ENCODE assay signal across 16 cellular contexts in genomic region chr1:7550261-7550850, GRCh38.
A peak's percentile ranks its signal among the peaks of the same experiment; 100 is the strongest.
DNase-seq lines count a peak whose midpoint lies in the region; ATAC-seq and TF ChIP-seq lines count a peak whose summit lies in the region.
"Had no signal": no experiment of that assay in that cellular context is flagged by ENCODE, and none has a peak within 500 bp of the region (broad histone marks: within the 10 kb centered on the region; RNA-seq: fewer than 3 reads in every experiment).

No MANE protein-coding gene starts in this region.

- no peak for ATAC-seq in stimulated activated naive CD8-positive, alpha-beta T cell treated with anti-CD3 and anti-CD28 coated beads, Interleukin-15, Interleukin-2, amounts not matched to agents 100 U/mL and 50 U/mL, for 24 hours
- ATAC-seq in activated naive CD8-positive, alpha-beta T cell treated with anti-CD3 and anti-CD28 coated beads, Interleukin-2, amount 50 U/mL, for 24 hours: no peak
- ATAC-seq in GM18520 (IDR thresholded peaks at IDR 0.05; ENCODE audit: unreplicated experiment): no peak
- ATAC-seq: pancreas had no signal

- H2BK120ac ChIP-seq in mesenchymal stem cell (ENCODE audit: low read depth, low read length): no peak overlapping the region

- no peak overlapping the region for H3K23ac ChIP-seq in mesenchymal stem cell (ENCODE audit: low read length in 2 of 2)

- H3K9me3 ChIP-seq in mesenchymal stem cell (ENCODE audit: control insufficient read depth, low read length) (peaks cover 5% of the 10 kb centered on the region), tibial artery (peaks cover 0 to 7% (median 5%) of the 10 kb centered on the region in 3 donors)
- H3K9me3 ChIP-seq: BE2C, pancreas, thoracic aorta had no signal

- peak overlapping the region; percentile 48 for H4K91ac ChIP-seq in mesenchymal stem cell (ENCODE audit: low read length)

- intact Hi-C loops in tibial artery (cut with DNase I; ENCODE audit: low total_unique reads): no loop called here

- H3K27ac Mint-ChIP-seq in stimulated activated naive CD8-positive, alpha-beta T cell treated with anti-CD3 and anti-CD28 coated beads, Interleukin-15, Interleukin-2, amounts not matched to agents 100 ng/mL and 50 ng/mL, for 24 hours: peak overlapping the region; percentile 99
- peak overlapping the region; percentile 97 for H3K27ac Mint-ChIP-seq in activated naive CD8-positive, alpha-beta T cell treated with anti-CD3 and anti-CD28 coated beads, Interleukin-2, amount 50 U/mL, for 24 hours
- H3K27ac Mint-ChIP-seq: memory B cell had no signal

- H2BK5ac ChIP-seq in mesenchymal stem cell (ENCODE audit: low read depth, low read length, poor library complexity, severe bottlenecking): peak overlapping the region; percentile 19

- H3K27me3 Mint-ChIP-seq in stimulated activated naive CD8-positive, alpha-beta T cell treated with anti-CD3 and anti-CD28 coated beads, Interleukin-15, Interleukin-2, amounts not matched to agents 100 ng/mL and 50 ng/mL, for 24 hours: peaks cover 11% of the 10 kb centered on the region
- peaks cover 17% of the 10 kb centered on the region for H3K27me3 Mint-ChIP-seq in activated naive CD8-positive, alpha-beta T cell treated with anti-CD3 and anti-CD28 coated beads, Interleukin-2, amount 50 U/mL, for 24 hours

- H3K79me1 ChIP-seq in mesenchymal stem cell (replicated peaks; ENCODE audit: low read length, poor library complexity, severe bottlenecking): no peaks in the 10 kb centered on the region

- H3K36me3 Mint-ChIP-seq in stimulated activated naive CD8-positive, alpha-beta T cell treated with anti-CD3 and anti-CD28 coated beads, Interleukin-15, Interleukin-2, amounts not matched to agents 100 ng/mL and 50 ng/mL, for 24 hours (ENCODE audit: low read depth): no peaks in the 10 kb centered on the region
- no peaks in the 10 kb centered on the region for H3K36me3 Mint-ChIP-seq in activated naive CD8-positive, alpha-beta T cell treated with anti-CD3 and anti-CD28 coated beads, Interleukin-2, amount 50 U/mL, for 24 hours (ENCODE audit: low read depth)
- H3K36me3 Mint-ChIP-seq: memory B cell had no signal

- H3K27ac ChIP-seq in mesenchymal stem cell (ENCODE audit: low read length, poor library complexity, severe bottlenecking) (peak overlapping the region; percentile 93), tibial artery (no peak overlapping the region)
- H3K27ac ChIP-seq: pancreas had no signal

- no peak overlapping the region for H2BK12ac ChIP-seq in mesenchymal stem cell (ENCODE audit: low read length in 2 of 2)

- no peak overlapping the region for H3K9ac ChIP-seq in mesenchymal stem cell (ENCODE audit: low read length)

- H3K4me2 ChIP-seq in mesenchymal stem cell (ENCODE audit: low read length, poor library complexity, severe bottlenecking): no peak overlapping the region

- H3K4me3 ChIP-seq in mesenchymal stem cell (ENCODE audit: insufficient read depth in 1 of 2, low read depth in 1 of 2, low read length in 2 of 2) (no peak overlapping the region), tibial artery (no peak overlapping the region)
- H3K4me3 ChIP-seq: pancreas, thoracic aorta had no signal

- no peak for DNase-seq in stimulated activated naive CD8-positive, alpha-beta T cell treated with anti-CD3 and anti-CD28 coated beads, Interleukin-15, Interleukin-2, amounts not matched to agents 100 U/mL and 50 U/mL, for 24 hours
- no peak for DNase-seq in activated naive CD8-positive, alpha-beta T cell treated with anti-CD3 and anti-CD28 coated beads, Interleukin-2, amount 50 U/mL, for 24 hours
- DNase-seq in mesenchymal stem cell (no peak), HK-2 (ENCODE audit: unreplicated experiment) (no peak), NCI-H345 (lab: John Stamatoyannopoulos, UW) (no peak), tibial artery (no peak)
- DNase-seq: activated CD8-positive, alpha-beta memory T cell treated with anti-CD3 and anti-CD28 coated beads, Interleukin-2, amount 50 U/mL, for 4 hours; amygdala; BE2C; cortex of kidney; DMS79 had no signal

- H3K4me3 Mint-ChIP-seq in stimulated activated naive CD8-positive, alpha-beta T cell treated with anti-CD3 and anti-CD28 coated beads, Interleukin-15, Interleukin-2, amounts not matched to agents 100 ng/mL and 50 ng/mL, for 24 hours: no peak overlapping the region
- H3K4me3 Mint-ChIP-seq in activated naive CD8-positive, alpha-beta T cell treated with anti-CD3 and anti-CD28 coated beads, Interleukin-2, amount 50 U/mL, for 24 hours: peak overlapping the region; percentile 63
- H3K4me3 Mint-ChIP-seq: memory B cell had no signal

- H3K9me3 Mint-ChIP-seq in stimulated activated naive CD8-positive, alpha-beta T cell treated with anti-CD3 and anti-CD28 coated beads, Interleukin-15, Interleukin-2, amounts not matched to agents 100 ng/mL and 50 ng/mL, for 24 hours: no peaks in the 10 kb centered on the region
- no peaks in the 10 kb centered on the region for H3K9me3 Mint-ChIP-seq in activated naive CD8-positive, alpha-beta T cell treated with anti-CD3 and anti-CD28 coated beads, Interleukin-2, amount 50 U/mL, for 24 hours

- H4K8ac ChIP-seq in mesenchymal stem cell (ENCODE audit: low read length): no peak overlapping the region

- H3K36me3 ChIP-seq in mesenchymal stem cell (ENCODE audit: control insufficient read depth in 1 of 2, insufficient read depth in 2 of 2, low read depth in 1 of 2, low read length in 2 of 2): no peaks in the 10 kb centered on the region
- H3K36me3 ChIP-seq in tibial artery: no peaks in the 10 kb centered on the region
- H3K36me3 ChIP-seq: BE2C, pancreas, thoracic aorta had no signal

- H3K4me1 ChIP-seq in mesenchymal stem cell (ENCODE audit: control insufficient read depth, insufficient read depth, low read depth, low read length) (peaks cover 38% of the 10 kb centered on the region), tibial artery (peaks cover 0 to 27% (median 9%) of the 10 kb centered on the region in 4 donors)
- H3K4me1 ChIP-seq: pancreas had no signal

- H3K4me1 Mint-ChIP-seq in stimulated activated naive CD8-positive, alpha-beta T cell treated with anti-CD3 and anti-CD28 coated beads, Interleukin-15, Interleukin-2, amounts not matched to agents 100 ng/mL and 50 ng/mL, for 24 hours (ENCODE audit: low read depth): peaks cover 46% of the 10 kb centered on the region
- H3K4me1 Mint-ChIP-seq in activated naive CD8-positive, alpha-beta T cell treated with anti-CD3 and anti-CD28 coated beads, Interleukin-2, amount 50 U/mL, for 24 hours: peaks cover 35% of the 10 kb centered on the region

- H3K14ac ChIP-seq in mesenchymal stem cell (ENCODE audit: low read length in 2 of 2): no peak overlapping the region

- H3K27me3 ChIP-seq in mesenchymal stem cell (ENCODE audit: control insufficient read depth in 1 of 2, insufficient read depth in 1 of 2, low read length in 2 of 2) (peaks cover 0 to 40% of the 10 kb centered on the region in 2 experiments), tibial artery (peaks cover 0 to 39% of the 10 kb centered on the region in 2 donors)
- H3K27me3 ChIP-seq: BE2C, pancreas had no signal

- H3K4ac ChIP-seq in mesenchymal stem cell (ENCODE audit: low read depth in 1 of 2, low read length in 2 of 2): no peak overlapping the region

- no peak for TF ChIP-seq CTCF in tibial artery (IDR thresholded peaks at IDR 0.05)

- H2AK5ac ChIP-seq in mesenchymal stem cell (ENCODE audit: low read length, severe bottlenecking): peak overlapping the region; percentile 94

- 69% methylated on average over 8 of the region's 8 CpGs for WGBS in mesenchymal stem cell

- H3K18ac ChIP-seq in mesenchymal stem cell (ENCODE audit: low read depth in 1 of 2, low read length in 2 of 2): peak overlapping the region in 1 of 2 experiments; percentile 63

- H2BK15ac ChIP-seq in mesenchymal stem cell (ENCODE audit: low read depth, poor library complexity, severe bottlenecking): peak overlapping the region; percentile 50

- no peak overlapping the region for H2AFZ ChIP-seq in mesenchymal stem cell (ENCODE audit: low read depth, low read length)
